In the genomic region with DNA sequence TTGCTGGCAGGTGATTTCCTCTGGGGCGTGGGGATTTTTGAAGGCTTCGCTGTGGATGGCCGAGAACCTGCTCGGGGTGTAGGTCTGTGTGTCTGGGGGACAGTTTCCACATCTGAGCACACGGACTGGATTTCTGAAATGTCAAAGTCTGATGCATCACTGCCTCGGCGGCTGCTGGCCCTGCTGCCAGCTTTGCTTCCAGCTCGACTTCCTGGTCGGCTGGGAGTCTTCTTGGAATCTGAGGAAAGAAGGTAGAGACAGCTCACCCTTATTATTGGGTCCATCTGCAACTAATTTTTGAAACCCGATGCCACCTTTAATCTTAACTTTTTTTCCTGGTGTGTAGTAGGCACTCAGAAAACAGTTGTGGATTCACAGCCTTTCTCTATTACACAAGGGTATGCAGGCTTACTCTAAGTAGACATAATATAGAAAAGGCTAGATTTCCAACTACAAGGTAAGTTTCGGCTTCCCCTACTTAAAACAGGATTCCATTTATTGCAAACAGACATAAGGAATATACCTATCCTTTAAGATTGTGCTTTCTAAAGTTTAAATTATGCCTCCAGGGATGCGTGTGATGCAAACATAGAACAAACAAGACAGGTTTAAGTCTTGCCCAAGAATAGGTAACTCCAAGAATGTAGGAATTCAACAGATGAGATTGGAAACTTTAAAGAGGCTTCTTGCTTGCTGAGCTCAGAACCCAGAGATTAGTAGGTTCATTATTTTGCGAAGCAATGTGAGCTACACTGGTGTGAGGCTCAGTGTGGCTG, we compare ENCODE assay signal across 27 cellular contexts.
"Had no signal": no experiment of that assay in that cellular context is flagged by ENCODE, and none has a peak within 500 bp of the region (broad histone marks: within the 10 kb centered on the region; RNA-seq: fewer than 3 reads in every experiment).

No MANE protein-coding gene starts in this region.

- H3K9me3 Mint-ChIP-seq: activated B cell treated with CpG ODN at 0.5 μM for 24 hours; activated CD4-positive, alpha-beta memory T cell treated with anti-CD3 and anti-CD28 coated beads, Interleukin-2, amount 10 ng/mL, durations not matched to agents 7 days and 5 days; activated CD4-positive, alpha-beta T cell treated with anti-CD3 and anti-CD28 coated beads, Interleukin-2, amount 10 ng/mL, durations not matched to agents 7 days and 5 days; activated naive CD4-positive, alpha-beta T cell treated with anti-CD3 and anti-CD28 coated beads for 36 hours; activated T-helper 17 cell treated with anti-CD3 and anti-CD28 coated beads, Interleukin-2, amount 50 U/mL, for 72 hours; brain; central memory CD8-positive, alpha-beta T cell had no signal

- H3K27me3 ChIP-seq: SJSA1 had no signal

- H3K4me3 Mint-ChIP-seq: activated B cell treated with CpG ODN at 0.5 μM for 24 hours; activated CD4-positive, alpha-beta memory T cell treated with anti-CD3 and anti-CD28 coated beads, Interleukin-2, amount 10 ng/mL, durations not matched to agents 7 days and 5 days; activated CD4-positive, alpha-beta T cell treated with anti-CD3 and anti-CD28 coated beads, Interleukin-2, amount 10 ng/mL, durations not matched to agents 7 days and 5 days; activated naive CD4-positive, alpha-beta T cell treated with anti-CD3 and anti-CD28 coated beads for 36 hours; activated naive CD8-positive, alpha-beta T cell; activated T-helper 17 cell treated with anti-CD3 and anti-CD28 coated beads, Interleukin-2, amount 50 U/mL, for 72 hours; brain; central memory CD8-positive, alpha-beta T cell; T-helper 17 cell had no signal

- H3K27me3 Mint-ChIP-seq: activated B cell treated with CpG ODN at 0.5 μM for 24 hours; activated CD4-positive, alpha-beta memory T cell treated with anti-CD3 and anti-CD28 coated beads, Interleukin-2, amount 10 ng/mL, durations not matched to agents 7 days and 5 days; activated CD4-positive, alpha-beta T cell treated with anti-CD3 and anti-CD28 coated beads, Interleukin-2, amount 10 ng/mL, durations not matched to agents 7 days and 5 days; activated naive CD8-positive, alpha-beta T cell; activated T-helper 17 cell treated with anti-CD3 and anti-CD28 coated beads, Interleukin-2, amount 50 U/mL, for 72 hours; brain; central memory CD8-positive, alpha-beta T cell; T-helper 17 cell had no signal

- H3K4me1 Mint-ChIP-seq: activated B cell treated with CpG ODN at 0.5 μM for 24 hours; activated CD4-positive, alpha-beta memory T cell treated with anti-CD3 and anti-CD28 coated beads, Interleukin-2, amount 10 ng/mL, durations not matched to agents 7 days and 5 days; activated CD4-positive, alpha-beta T cell treated with anti-CD3 and anti-CD28 coated beads, Interleukin-2, amount 10 ng/mL, durations not matched to agents 7 days and 5 days; brain; central memory CD8-positive, alpha-beta T cell; T-helper 17 cell had no signal

- ATAC-seq: PC-3, T-helper 17 cell had no signal

- H3K27ac ChIP-seq: KMS-11, SJSA1 had no signal

- H3K4me1 ChIP-seq: SJSA1 had no signal

- H3K9me3 ChIP-seq: SJSA1 had no signal

- H3K36me3 Mint-ChIP-seq: activated naive CD8-positive, alpha-beta T cell had no signal

- H3K27ac Mint-ChIP-seq: activated B cell treated with CpG ODN at 0.5 μM for 24 hours; activated CD4-positive, alpha-beta memory T cell treated with anti-CD3 and anti-CD28 coated beads, Interleukin-2, amount 10 ng/mL, durations not matched to agents 7 days and 5 days; activated CD4-positive, alpha-beta T cell treated with anti-CD3 and anti-CD28 coated beads, Interleukin-2, amount 10 ng/mL, durations not matched to agents 7 days and 5 days; activated naive CD8-positive, alpha-beta T cell; brain; T-helper 17 cell had no signal

- H3K4me2 ChIP-seq: KMS-11 had no signal

- H3K4me3 ChIP-seq: SJSA1 had no signal

- H3K9ac ChIP-seq: KMS-11 had no signal

- DNase-seq: activated B cell treated with CpG ODN at 0.5 μM for 24 hours; activated CD4-positive, alpha-beta memory T cell treated with anti-CD3 and anti-CD28 coated beads, Interleukin-2, amount 10 ng/mL, durations not matched to agents 7 days and 5 days; activated CD4-positive, alpha-beta T cell treated with anti-CD3 and anti-CD28 coated beads for 1 hour; activated CD4-positive, alpha-beta T cell treated with anti-CD3 and anti-CD28 coated beads, Interleukin-2, amount 10 ng/mL, durations not matched to agents 7 days and 5 days; activated gamma-delta T cell; activated T-cell treated with anti-CD3 and anti-CD28 coated beads for 4 hours; activated T-cell treated with anti-CD3 and anti-CD28 coated beads, Interleukin-2, amount 50 U/mL, for 48 hours; amygdala; MV-4-11; NCI-H1092 treated with DMSO at 0.1 percent for 48 hours; NCI-H1417 treated with DMSO at 0.1 percent for 48 hours; NCI-H1694; NCI-H2029 treated with DMSO at 0.1 percent for 48 hours; NCI-H345; NCI-H510A treated with DMSO at 0.1 percent for 48 hours; NCI-H69; PC-3; SHP77; T-helper 17 cell; T1000 had no signal
